27 cellular contexts compared by ENCODE assay signal in genomic region chr12:78611504-78611903, GRCh38.
"Had no signal": no experiment of that assay in that cellular context is flagged by ENCODE, and none has a peak within 500 bp of the region (broad histone marks: within the 10 kb centered on the region; RNA-seq: fewer than 3 reads in every experiment).

No MANE protein-coding gene starts in this region.

- H3K27me3 Mint-ChIP-seq: naive thymus-derived CD8-positive, alpha-beta T cell; natural killer cell treated with Interleukin-12 subunit alpha and Interleukin-12 subunit beta and Interleukin-15 and Interleukin-18, amount 100 ng/mL, for 72 hours; stimulated activated naive B cell treated with anti-CD40 and anti-IgM and Interleukin-4, amounts not matched to agents 10 μg/mL and 1 μg/mL and 100 μg/mL, for 72 hours; stimulated activated naive CD8-positive, alpha-beta T cell treated with anti-CD3 and anti-CD28 coated beads, Interleukin-15, Interleukin-2, amounts not matched to agents 100 ng/mL and 50 ng/mL, for 24 hours; type B pancreatic cell had no signal

- H3K4me1 Mint-ChIP-seq: naive thymus-derived CD8-positive, alpha-beta T cell; nephron progenitor cell; neural crest cell; stimulated activated effector memory CD8-positive, alpha-beta T cell treated with anti-CD3 and anti-CD28 coated beads, Interleukin-12 subunit alpha, Interleukin-12 subunit beta, amount 100 ng/mL, for 72 hours; stimulated activated naive B cell treated with anti-CD40 and anti-IgM and Interleukin-4, amounts not matched to agents 10 μg/mL and 1 μg/mL and 100 μg/mL, for 72 hours had no signal

- H3K36me3 Mint-ChIP-seq: naive thymus-derived CD8-positive, alpha-beta T cell; natural killer cell treated with Interleukin-12 subunit alpha and Interleukin-12 subunit beta and Interleukin-15 and Interleukin-18, amount 100 ng/mL, for 72 hours; stimulated activated effector memory CD8-positive, alpha-beta T cell treated with anti-CD3 and anti-CD28 coated beads, Interleukin-12 subunit alpha, Interleukin-12 subunit beta, amount 100 ng/mL, for 72 hours; stimulated activated naive B cell treated with anti-CD40 and anti-IgM and Interleukin-4, amounts not matched to agents 10 μg/mL and 1 μg/mL and 100 μg/mL, for 72 hours; type B pancreatic cell had no signal

- H3K4me3 ChIP-seq: pancreas, prostate gland, right lobe of liver, sigmoid colon, stomach, testis, tibial artery, transverse colon, upper lobe of right lung, uterus had no signal

- H3K27ac ChIP-seq: neutrophil, pancreas, prostate gland, right lobe of liver, sigmoid colon, stomach, testis, tibial artery, transverse colon, upper lobe of right lung, uterus had no signal

- H3K4me1 ChIP-seq: pancreas, prostate gland, right lobe of liver, sigmoid colon, stomach, testis, tibial artery, transverse colon, upper lobe of right lung, uterus had no signal

- H3K27ac Mint-ChIP-seq: natural killer cell treated with Interleukin-12 subunit alpha and Interleukin-12 subunit beta and Interleukin-15 and Interleukin-18, amount 100 ng/mL, for 72 hours; nephron progenitor cell; stimulated activated effector memory CD8-positive, alpha-beta T cell treated with anti-CD3 and anti-CD28 coated beads, Interleukin-12 subunit alpha, Interleukin-12 subunit beta, amount 100 ng/mL, for 72 hours; stimulated activated naive B cell treated with anti-CD40 and anti-IgM and Interleukin-4, amounts not matched to agents 10 μg/mL and 1 μg/mL and 100 μg/mL, for 72 hours; stimulated activated naive CD8-positive, alpha-beta T cell treated with anti-CD3 and anti-CD28 coated beads, Interleukin-15, Interleukin-2, amounts not matched to agents 100 ng/mL and 50 ng/mL, for 24 hours; type B pancreatic cell had no signal

- DNase-seq: naive thymus-derived CD8-positive, alpha-beta T cell; nephron progenitor cell; nucleus accumbens; pancreas; right cardiac atrium; right lobe of liver; sigmoid colon; small intestine; stimulated activated CD4-positive, alpha-beta T cell treated with anti-CD3 and anti-CD28 coated beads, Interleukin-15, amount 100 ng/mL, for 24 hours; stimulated activated CD4-positive, alpha-beta T cell treated with anti-CD3 and anti-CD28 coated beads, Interleukin-2, amount 100 ng/mL, for 24 hours; stimulated activated CD4-positive, alpha-beta T cell treated with anti-CD3 and anti-CD28 coated beads, Interleukin-2, amount 100 ng/mL, for 48 hours; stimulated activated CD4-positive, alpha-beta T cell treated with anti-CD3 and anti-CD28 coated beads, Interleukin-4, amount 100 ng/mL, for 24 hours; stimulated activated naive B cell treated with anti-CD40 and anti-IgM and Interleukin-4, amounts not matched to agents 10 μg/mL and 1 μg/mL and 100 μg/mL, for 72 hours; stimulated activated naive CD4-positive, alpha-beta T cell treated with Interleukin-2 at 50 U/mL for 16 hours; stomach; testis; tibial artery; transverse colon; upper lobe of right lung; uterus had no signal

- H3K27me3 ChIP-seq: neutrophil, pancreas, right lobe of liver, sigmoid colon, stomach, testis, tibial artery, transverse colon, upper lobe of right lung, uterus had no signal

- H3K36me3 ChIP-seq: neutrophil, pancreas, prostate gland, right lobe of liver, sigmoid colon, stomach, tibial artery, transverse colon, upper lobe of right lung, uterus had no signal

- ATAC-seq: naive thymus-derived CD8-positive, alpha-beta T cell; natural killer cell treated with Interleukin-12 subunit alpha and Interleukin-12 subunit beta and Interleukin-15 and Interleukin-18, amount 100 ng/mL, for 72 hours; pancreas; right cardiac atrium; right lobe of liver; stimulated activated effector memory CD8-positive, alpha-beta T cell treated with anti-CD3 and anti-CD28 coated beads, Interleukin-12 subunit alpha, Interleukin-12 subunit beta, amount 100 ng/mL, for 72 hours; upper lobe of right lung had no signal

- H3K4me3 Mint-ChIP-seq: naive thymus-derived CD8-positive, alpha-beta T cell; natural killer cell treated with Interleukin-12 subunit alpha and Interleukin-12 subunit beta and Interleukin-15 and Interleukin-18, amount 100 ng/mL, for 72 hours; nephron progenitor cell; neural crest cell; stimulated activated effector memory CD8-positive, alpha-beta T cell treated with anti-CD3 and anti-CD28 coated beads, Interleukin-12 subunit alpha, Interleukin-12 subunit beta, amount 100 ng/mL, for 72 hours; stimulated activated naive B cell treated with anti-CD40 and anti-IgM and Interleukin-4, amounts not matched to agents 10 μg/mL and 1 μg/mL and 100 μg/mL, for 72 hours; stimulated activated naive CD8-positive, alpha-beta T cell treated with anti-CD3 and anti-CD28 coated beads, Interleukin-15, Interleukin-2, amounts not matched to agents 100 ng/mL and 50 ng/mL, for 24 hours; type B pancreatic cell had no signal

- H3K9me3 ChIP-seq: neutrophil, pancreas, prostate gland, right lobe of liver, sigmoid colon, testis, tibial artery, transverse colon, upper lobe of right lung, uterus had no signal
